Comparison of ENCODE assay signal across 9 cellular contexts in the genomic region with DNA sequence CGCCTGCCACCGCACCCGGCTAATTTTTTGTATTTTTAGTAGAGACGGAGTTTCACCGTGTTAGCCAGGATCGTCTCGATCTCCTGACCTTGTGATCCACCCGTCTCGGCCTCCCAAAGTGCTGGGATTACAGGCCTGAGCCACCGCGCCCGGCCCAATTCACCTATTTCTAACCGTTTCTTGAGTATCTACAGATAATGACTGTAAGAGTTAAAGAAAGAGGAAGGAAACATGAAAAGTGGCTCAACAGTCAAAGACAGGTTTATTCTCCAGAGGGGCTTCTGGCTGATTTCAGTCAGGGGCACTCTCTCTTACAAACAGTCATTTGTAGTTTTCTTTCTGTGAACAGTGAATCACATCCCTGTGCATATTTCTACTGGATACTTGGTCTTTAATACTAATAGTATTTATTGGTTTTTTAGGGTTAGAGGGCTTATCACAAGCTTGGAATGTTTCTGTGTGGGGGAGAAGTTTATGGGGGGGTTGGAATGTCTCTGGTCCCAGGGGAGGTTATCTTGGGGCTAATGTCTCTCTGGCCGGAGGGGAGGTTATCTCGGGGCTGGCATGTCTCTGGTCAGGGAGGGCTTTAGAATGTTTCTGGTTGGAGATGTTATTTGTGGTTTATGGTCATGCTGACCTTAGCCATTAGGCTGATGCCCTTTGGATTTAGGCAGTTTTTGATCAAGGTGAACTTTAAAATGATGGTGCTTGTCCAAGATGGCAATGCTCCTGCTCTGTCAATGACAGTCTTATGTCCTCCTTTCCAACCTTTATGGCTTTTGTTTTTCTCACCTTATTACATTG. TPM values are rescaled to one million over a fixed set of nuclear protein-coding genes. Genes with fewer than 3 reads are reported as not detected.
A peak's percentile ranks its signal among the peaks of the same experiment; 100 is the strongest.
DNase-seq lines count a peak whose midpoint lies in the region; ATAC-seq and TF ChIP-seq lines count a peak whose summit lies in the region.
"Not testable (repeated sequence)": the region's sequence is repeated elsewhere in the genome, so short reads cannot be mapped to it uniquely, and the experiment has no call there.
"Had no signal": no experiment of that assay in that cellular context is flagged by ENCODE, and none has a peak within 500 bp of the region (broad histone marks: within the 10 kb centered on the region; RNA-seq: fewer than 3 reads in every experiment).

No MANE protein-coding gene starts in this region.

- H3K4me1 Mint-ChIP-seq in activated T-helper 17 cell treated with anti-CD3 and anti-CD28 coated beads, Interleukin-2, amount 50 U/mL, for 72 hours = peaks cover 11% of the 10 kb centered on the region
- peaks cover 49% of the 10 kb centered on the region for H3K4me1 Mint-ChIP-seq in nephron progenitor cell

- peak overlapping the region; percentile 88 for H3K4me2 ChIP-seq in BLaER1
- peak overlapping the region; percentile 34 for H3K4me2 ChIP-seq in Karpas-422 (ENCODE audit: low read depth, low read length, poor library complexity, severe bottlenecking)
- not testable (repeated sequence) for H3K4me2 ChIP-seq in hepatocyte

- peaks cover 19% of the 10 kb centered on the region; the same call in 1 of the 2 replicates for H3K9me3 ChIP-seq in BLaER1
- not testable (repeated sequence) for H3K9me3 ChIP-seq in Karpas-422 (ENCODE audit: low read length); hepatocyte (ENCODE audit: low read depth); subcutaneous abdominal adipose tissue (ENCODE audit: control insufficient read depth in 5 of 5, low read length in 5 of 5)

- not testable (repeated sequence) for H3K36me3 ChIP-seq in BLaER1; Karpas-422 (ENCODE audit: insufficient read depth, low read length); hepatocyte (replicated peaks; ENCODE audit: insufficient read depth, low read depth); subcutaneous abdominal adipose tissue (ENCODE audit: control insufficient read depth in 5 of 5, insufficient read depth in 5 of 5, low read length in 5 of 5)

- H3K27ac ChIP-seq in BLaER1 (peak overlapping the region; percentile 72), coronary artery (peak overlapping the region; percentile 63 to 78), hepatocyte (peak overlapping the region; percentile 73), subcutaneous abdominal adipose tissue (ENCODE audit: low read depth, low read length) (peak overlapping the region; percentile 69)
- H3K27ac ChIP-seq in Karpas-422 (ENCODE audit: low read length) = not testable (repeated sequence)

- peak overlapping the region; percentile 53 for H3K9ac ChIP-seq in BLaER1
- H3K9ac ChIP-seq in Karpas-422 (ENCODE audit: low read length); subcutaneous abdominal adipose tissue (ENCODE audit: low read length in 5 of 5): not testable (repeated sequence)

- H3K36me3 Mint-ChIP-seq in activated T-helper 17 cell treated with anti-CD3 and anti-CD28 coated beads, Interleukin-2, amount 50 U/mL, for 72 hours (ENCODE audit: low read depth) = not testable (repeated sequence)
- H3K36me3 Mint-ChIP-seq in nephron progenitor cell (ENCODE audit: low read depth) = peaks cover 10% of the 10 kb centered on the region

- not testable (repeated sequence) for TF ChIP-seq CTCF in coronary artery (IDR thresholded peaks at IDR 0.05); hepatocyte (IDR thresholded peaks at IDR 0.05; ENCODE audit: poor library complexity); nephron progenitor cell (IDR thresholded peaks at IDR 0.05)

- H3K4me1 ChIP-seq in BLaER1 (peaks cover 49% of the 10 kb centered on the region), Karpas-422 (ENCODE audit: low read length) (peaks cover 19% of the 10 kb centered on the region), subcutaneous abdominal adipose tissue (ENCODE audit: control insufficient read depth in 5 of 5, insufficient read depth in 5 of 5, low read length in 5 of 5) (peaks cover 5 to 20% (median 16%) of the 10 kb centered on the region in 5 donors)
- not testable (repeated sequence) for H3K4me1 ChIP-seq in hepatocyte (ENCODE audit: insufficient read depth)

- H3K4me3 Mint-ChIP-seq in activated T-helper 17 cell treated with anti-CD3 and anti-CD28 coated beads, Interleukin-2, amount 50 U/mL, for 72 hours = not testable (repeated sequence)
- H3K4me3 Mint-ChIP-seq in nephron progenitor cell = peak overlapping the region; percentile 3

- not testable (repeated sequence) for H3K27me3 ChIP-seq in BLaER1; Karpas-422 (ENCODE audit: low read length); hepatocyte; subcutaneous abdominal adipose tissue (ENCODE audit: control insufficient read depth in 5 of 5, insufficient read depth in 4 of 5, low read length in 5 of 5)

- peak overlapping the region; percentile 72 for H3K27ac Mint-ChIP-seq in activated T-helper 17 cell treated with anti-CD3 and anti-CD28 coated beads, Interleukin-2, amount 50 U/mL, for 72 hours
- H3K27ac Mint-ChIP-seq in nephron progenitor cell = not testable (repeated sequence)

- H3K79me2 ChIP-seq in Karpas-422 (ENCODE audit: low read length); hepatocyte: not testable (repeated sequence)

- ATAC-seq in activated T-helper 17 cell treated with anti-CD3 and anti-CD28 coated beads, Interleukin-2, amount 50 U/mL, for 72 hours (replicated peaks) = not testable (repeated sequence)

- H2AFZ ChIP-seq in Karpas-422 (ENCODE audit: low read length); hepatocyte: not testable (repeated sequence)

- H3K27me3 Mint-ChIP-seq in activated T-helper 17 cell treated with anti-CD3 and anti-CD28 coated beads, Interleukin-2, amount 50 U/mL, for 72 hours; nephron progenitor cell (ENCODE audit: low read depth, poor library complexity): not testable (repeated sequence)

- H4K20me1 ChIP-seq in BLaER1; Karpas-422 (ENCODE audit: insufficient read depth, low read depth, low read length); hepatocyte (ENCODE audit: insufficient read depth, poor library complexity, severe bottlenecking): not testable (repeated sequence)

- WGBS in hepatocyte (ENCODE audit: low lambda C conversion rate, missing lambda C conversion rate) = 74% methylated on average over 15 of the region's 15 CpGs

- not testable (repeated sequence) for H3K9me3 Mint-ChIP-seq in activated T-helper 17 cell treated with anti-CD3 and anti-CD28 coated beads, Interleukin-2, amount 50 U/mL, for 72 hours
- peaks cover 34% of the 10 kb centered on the region for H3K9me3 Mint-ChIP-seq in nephron progenitor cell

- peak overlapping the region; percentile 33; the same call in 1 of the 2 replicates for H3K4me3 ChIP-seq in BLaER1
- not testable (repeated sequence) for H3K4me3 ChIP-seq in Karpas-422 (ENCODE audit: low read length); coronary artery; hepatocyte; subcutaneous abdominal adipose tissue (ENCODE audit: low read depth in 1 of 5, low read length in 5 of 5)

- not testable (repeated sequence) for DNase-seq in Karpas-422; coronary artery (ENCODE audit: low spot score); hepatocyte (ENCODE audit: low spot score); nephron progenitor cell
- DNase-seq in SIG-M5 treated with dmso at 0.1 percent for 504 hours (lab: John Stamatoyannopoulos, UW; ENCODE audit: unreplicated experiment) = peak; percentile 50

- H3K9me2 ChIP-seq in Karpas-422 (replicated peaks; ENCODE audit: insufficient read depth, low read length); hepatocyte (replicated peaks; ENCODE audit: insufficient read depth): not testable (repeated sequence)

RNA-seq across cellular contexts. Expression of a gene that starts 25.4 kb away (rescaled TPM):
- total RNA-seq in Karpas-422 (2014; rRNA removed; shearing (Covaris generic); ENCODE audit: low replicate concordance) = 0.14 and 0.26 TPM in 2 replicates
- total RNA-seq in activated T-helper 17 cell treated with anti-CD3 and anti-CD28 coated beads, Interleukin-2, amount 50 U/mL, for 72 hours = 1 to 10 TPM in 1 of 2 donors, under 1 TPM in 1; 0.66 to 1.5 TPM
- total RNA-seq in hepatocyte = 6.1 and 9.7 TPM in 2 replicates
- polyA plus RNA-seq in hepatocyte = 6.9 and 10.8 TPM in 2 replicates

RNA-seq across cellular contexts. Expression of a gene that starts 38.2 kb away (rescaled TPM):
- not detected in 2 replicates for total RNA-seq in Karpas-422 (2014; rRNA removed; shearing (Covaris generic); ENCODE audit: low replicate concordance)
- under 1 TPM in 1 of 2 donors, not detected in 1; 0.19 TPM for total RNA-seq in activated T-helper 17 cell treated with anti-CD3 and anti-CD28 coated beads, Interleukin-2, amount 50 U/mL, for 72 hours
- 5.8 and 9.8 TPM in 2 replicates for total RNA-seq in hepatocyte
- polyA plus RNA-seq in hepatocyte = 47.4 and 56.5 TPM in 2 replicates
- total RNA-seq: GM12878 had no signal
